In the genomic region with DNA sequence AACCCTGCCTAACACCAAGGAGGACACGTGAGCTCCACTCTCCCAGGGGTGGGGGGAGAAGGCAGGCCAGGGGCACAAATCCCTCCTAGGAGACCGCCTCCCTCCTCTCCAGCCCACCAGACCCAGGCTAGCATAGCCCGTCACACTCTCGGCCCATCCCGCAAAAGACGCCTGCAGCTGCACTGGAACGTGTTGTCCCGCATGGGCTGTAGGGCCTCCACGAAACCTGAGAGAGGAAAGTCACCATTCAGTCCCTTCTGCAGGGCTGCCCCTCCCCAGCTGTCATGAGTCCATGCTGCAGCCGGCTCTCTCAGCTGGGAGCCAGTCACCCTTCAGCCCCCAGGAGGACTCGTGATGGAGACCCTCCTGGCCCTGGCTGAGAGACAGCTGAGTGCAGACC, we compare ENCODE assay signal across 22 cellular contexts.
DNase-seq lines count a peak whose midpoint lies in the region; TF ChIP-seq lines count a peak whose summit lies in the region.
"Had no signal": no experiment of that assay in that cellular context is flagged by ENCODE, and none has a peak within 500 bp of the region (broad histone marks: within the 10 kb centered on the region; RNA-seq: fewer than 3 reads in every experiment).

No MANE protein-coding gene starts in this region.

- H3K4me2 ChIP-seq in BLaER1 treated with 17β-estradiol and CSF1 and Interleukin-3, amounts not matched to agents 10 nM and 100 nM, result peak overlapping the region; percentile 66 to 99 (median 94)

- H3K4me3 ChIP-seq in BLaER1 treated with 17β-estradiol and CSF1 and Interleukin-3, amounts not matched to agents 10 nM and 100 nM, result peak overlapping the region in 6 of 10 experiments; percentile 1 to 51 (median 44); a peak in 9 of 20 replicates
- H3K4me3 ChIP-seq in vagina, result no peak overlapping the region
- H3K4me3 ChIP-seq: Peyer's patch, psoas muscle, SK-N-MC had no signal

- peak overlapping the region in 7 of 11 experiments; percentile 9 to 88 (median 84); a peak in 12 of 22 replicates for H3K27ac ChIP-seq in BLaER1 treated with 17β-estradiol and CSF1 and Interleukin-3, amounts not matched to agents 10 nM and 100 nM
- H3K27ac ChIP-seq in RWPE1 (peak overlapping the region; percentile 49), vagina (no peak overlapping the region)
- H3K27ac ChIP-seq: Peyer's patch, psoas muscle, SK-N-MC, VCaP had no signal

- H3K36me3 Mint-ChIP-seq in glutamatergic neuron (ENCODE audit: unreplicated experiment) (peaks cover 6% of the 10 kb centered on the region), progenitor cell of endocrine pancreas (ENCODE audit: insufficient read depth) (peaks cover 6% of the 10 kb centered on the region), HFFc6 (ENCODE audit: low read depth) (peaks cover 15% of the 10 kb centered on the region)

- H3K36me3 ChIP-seq in BLaER1 treated with 17β-estradiol and CSF1 and Interleukin-3, amounts not matched to agents 10 nM and 100 nM, result peaks cover 0 to 13% (median 0%) of the 10 kb centered on the region in 11 experiments; a peak in 5 of 22 replicates
- no peaks in the 10 kb centered on the region for H3K36me3 ChIP-seq in vagina
- H3K36me3 ChIP-seq: Peyer's patch had no signal

- intact Hi-C loops in vagina (cut with DNase I), result no loop called here

- H3K4me1 Mint-ChIP-seq in glutamatergic neuron (ENCODE audit: low read depth, unreplicated experiment), result peaks cover 65% of the 10 kb centered on the region
- H3K4me1 Mint-ChIP-seq in progenitor cell of endocrine pancreas (ENCODE audit: low read depth), result peaks cover 41% of the 10 kb centered on the region
- peaks cover 52% of the 10 kb centered on the region for H3K4me1 Mint-ChIP-seq in HFFc6 (ENCODE audit: low read depth)

- POLR2A ChIA-PET in RWPE1 (lab: Yijun Ruan, JAX; ENCODE audit: low non-redundant PET), result no interaction called here

- H3K9ac ChIP-seq in BLaER1 treated with 17β-estradiol and CSF1 and Interleukin-3, amounts not matched to agents 10 nM and 100 nM, result peak overlapping the region in 8 of 11 experiments; percentile 39 to 80 (median 74); a peak in 14 of 22 replicates

- H3K9me3 Mint-ChIP-seq in glutamatergic neuron (ENCODE audit: unreplicated experiment), result peaks cover 31% of the 10 kb centered on the region
- no peaks in the 10 kb centered on the region for H3K9me3 Mint-ChIP-seq in progenitor cell of endocrine pancreas (ENCODE audit: low read depth)
- H3K9me3 Mint-ChIP-seq in HFFc6, result no peaks in the 10 kb centered on the region
- H3K9me3 Mint-ChIP-seq: activated naive CD8-positive, alpha-beta T cell treated with anti-CD3 and anti-CD28 coated beads for 36 hours; activated T-helper 2 cell treated with anti-CD3 and anti-CD28 coated beads, Interferon-gamma antibody, Interleukin-2, Interleukin-4, amounts not matched to agents 10 μg/mL and 5 μg/mL and 100 μg/mL, durations not matched to agents 14 hours and 24 hours and 36 hours; stimulated activated naive CD8-positive, alpha-beta T cell treated with anti-CD3 and anti-CD28 coated beads, Interleukin-15, Interleukin-2, amounts not matched to agents 100 ng/mL and 50 ng/mL, for 24 hours had no signal

- H3K4me1 ChIP-seq in BLaER1 treated with 17β-estradiol and CSF1 and Interleukin-3, amounts not matched to agents 10 nM and 100 nM, result peaks cover 84 to 100% (median 97%) of the 10 kb centered on the region in 10 experiments
- H3K4me1 ChIP-seq in vagina, result peaks cover 34% of the 10 kb centered on the region

- H3K4me3 Mint-ChIP-seq in glutamatergic neuron (ENCODE audit: unreplicated experiment) (no peak overlapping the region), progenitor cell of endocrine pancreas (ENCODE audit: low read depth) (no peak overlapping the region), HFFc6 (no peak overlapping the region)
- H3K4me3 Mint-ChIP-seq: activated naive CD8-positive, alpha-beta T cell treated with anti-CD3 and anti-CD28 coated beads for 36 hours; CD14-positive monocyte; stimulated activated naive CD8-positive, alpha-beta T cell treated with anti-CD3 and anti-CD28 coated beads, Interleukin-15, Interleukin-2, amounts not matched to agents 100 ng/mL and 50 ng/mL, for 24 hours had no signal

- no peaks in the 10 kb centered on the region for H3K9me3 ChIP-seq in BLaER1 treated with 17β-estradiol and CSF1 and Interleukin-3, amounts not matched to agents 10 nM and 100 nM (replicated peaks in 1 of 11)
- H3K9me3 ChIP-seq in vagina, result no peaks in the 10 kb centered on the region
- H3K9me3 ChIP-seq: Peyer's patch, psoas muscle had no signal

- H3K27me3 ChIP-seq in BLaER1 treated with 17β-estradiol and CSF1 and Interleukin-3, amounts not matched to agents 10 nM and 100 nM, result peaks cover 0 to 23% (median 0%) of the 10 kb centered on the region in 11 experiments; a peak in 4 of 22 replicates
- no peaks in the 10 kb centered on the region for H3K27me3 ChIP-seq in vagina
- H3K27me3 ChIP-seq: Peyer's patch had no signal

- H3K27me3 Mint-ChIP-seq in glutamatergic neuron (ENCODE audit: unreplicated experiment) (peaks cover 28% of the 10 kb centered on the region), progenitor cell of endocrine pancreas (no peaks in the 10 kb centered on the region), HFFc6 (ENCODE audit: insufficient read depth) (peaks cover 4% of the 10 kb centered on the region)
- H3K27me3 Mint-ChIP-seq: activated naive CD8-positive, alpha-beta T cell treated with anti-CD3 and anti-CD28 coated beads for 36 hours; naive thymus-derived CD8-positive, alpha-beta T cell; stimulated activated naive CD8-positive, alpha-beta T cell treated with anti-CD3 and anti-CD28 coated beads, Interleukin-15, Interleukin-2, amounts not matched to agents 100 ng/mL and 50 ng/mL, for 24 hours had no signal

- H4K20me1 ChIP-seq in BLaER1 treated with 17β-estradiol and CSF1 and Interleukin-3, amounts not matched to agents 10 nM and 100 nM, result peaks cover 4 to 89% (median 57%) of the 10 kb centered on the region in 11 experiments; a peak in 17 of 22 replicates

- DNase-seq in RWPE1 (ENCODE audit: low spot score), result no peak
- no peak for DNase-seq in glutamatergic neuron
- no peak for DNase-seq in progenitor cell of endocrine pancreas (ENCODE audit: low spot score, unreplicated experiment)
- DNase-seq in HFFc6, result no peak
- no peak for DNase-seq in vagina (ENCODE audit: extremely low spot score in 2 of 2)
- DNase-seq in SK-N-DZ (ENCODE audit: low spot score), result no peak
- DNase-seq in iPS-NIHi7 (ENCODE audit: extremely low spot score), result no peak
- DNase-seq: ACHN; activated CD8-positive, alpha-beta memory T cell treated with anti-CD3 and anti-CD28 coated beads, Interleukin-2, amount 50 U/mL, for 48 hours; activated naive CD8-positive, alpha-beta T cell treated with anti-CD3 and anti-CD28 coated beads for 36 hours; NCI-H1417 treated with DMSO at 0.1 percent for 48 hours; Peyer's patch; stimulated activated CD4-positive, alpha-beta T cell treated with anti-CD3 and anti-CD28 coated beads, Interleukin-4, amount 100 ng/mL, for 24 hours; T-helper 2 cell had no signal

- TF ChIP-seq CTCF in RWPE1 (conservative IDR thresholded peaks at IDR 0.05; ENCODE audit: low read depth) (no peak), glutamatergic neuron (IDR thresholded peaks at IDR 0.05; ENCODE audit: partially characterized antibody, unreplicated experiment) (no peak), progenitor cell of endocrine pancreas (IDR thresholded peaks at IDR 0.05; ENCODE audit: unreplicated experiment) (no peak), HFFc6 (IDR thresholded peaks at IDR 0.05) (no peak), vagina (IDR thresholded peaks at IDR 0.05) (no peak)

- H3K27ac Mint-ChIP-seq in glutamatergic neuron (ENCODE audit: unreplicated experiment), result peak overlapping the region; percentile 88
- H3K27ac Mint-ChIP-seq in progenitor cell of endocrine pancreas, result peak overlapping the region; percentile 43
- H3K27ac Mint-ChIP-seq in HFFc6, result no peak overlapping the region
- H3K27ac Mint-ChIP-seq: activated naive CD8-positive, alpha-beta T cell treated with anti-CD3 and anti-CD28 coated beads for 36 hours; activated T-helper 2 cell treated with anti-CD3 and anti-CD28 coated beads, Interferon-gamma antibody, Interleukin-2, Interleukin-4, amounts not matched to agents 10 μg/mL and 5 μg/mL and 100 μg/mL, durations not matched to agents 14 hours and 24 hours and 36 hours; stimulated activated naive CD8-positive, alpha-beta T cell treated with anti-CD3 and anti-CD28 coated beads, Interleukin-15, Interleukin-2, amounts not matched to agents 100 ng/mL and 50 ng/mL, for 24 hours had no signal

- CTCF ChIA-PET in RWPE1 (lab: Yijun Ruan, JAX), result no interaction called here

- TF ChIP-seq POLR2A in vagina (IDR thresholded peaks at IDR 0.05), result no peak

Comparison
In these comparisons a context has a peak if more than half of its experiments do, and no peak if none do; other contexts are left out.
1. H3K4me3 ChIP-seq: peak in BLaER1 treated with 17β-estradiol and CSF1 and Interleukin-3, amounts not matched to agents 10 nM and 100 nM (6 of 10); none in vagina (0 of 2).